In genomic region chr2:11342561-11343343, GRCh38 we compare ENCODE assay signal across 1 cellular context.
TF ChIP-seq lines count a peak whose summit lies in the region.

No MANE protein-coding gene starts in this region.

TF ChIP-seq in HepG2, 621 proteins besides CTCF, POLR2A, EP300 and RAD21 (continued from another document and continues in another):
- TF ChIP-seq FOXA1 (IDR thresholded peaks at IDR 0.05) (no peak), FOXA1 (CRISPR knock-in tag; IDR thresholded peaks at IDR 0.05) (peak; percentile 73), ZSCAN12 (CRISPR knock-in tag; IDR thresholded peaks at IDR 0.05) (no peak), ARID3A (IDR thresholded peaks at IDR 0.05; ENCODE audit: low read depth, low read length) (peak; percentile 61; the same call in 1 of the 2 replicates), NFAT5 (CRISPR knock-in tag; IDR thresholded peaks at IDR 0.05) (no peak), CERS6 (CRISPR knock-in tag; IDR thresholded peaks at IDR 0.05) (no peak), NR3C1 (CRISPR knock-in tag; IDR thresholded peaks at IDR 0.05) (no peak), ZSCAN9 (CRISPR knock-in tag; IDR thresholded peaks at IDR 0.05; ENCODE audit: borderline replicate concordance) (0 out of 2 replicates have a peak, but pooled peaks have one; percentile 49), ISL2 (CRISPR knock-in tag; IDR thresholded peaks at IDR 0.05) (no peak), NBN (conservative IDR thresholded peaks at IDR 0.05) (no peak), TARDBP (CRISPR knock-in tag; IDR thresholded peaks at IDR 0.05) (peak; percentile 13; the same call in 1 of the 2 replicates), ARNT2 (CRISPR knock-in tag; IDR thresholded peaks at IDR 0.05; ENCODE audit: low read depth) (no peak), HMGXB3 (CRISPR knock-in tag; IDR thresholded peaks at IDR 0.05; ENCODE audit: borderline replicate concordance) (no peak; the same call in 1 of the 2 replicates), TIGD3 (CRISPR knock-in tag; IDR thresholded peaks at IDR 0.05; ENCODE audit: borderline replicate concordance) (no peak), ZBTB34 (CRISPR knock-in tag; IDR thresholded peaks at IDR 0.05) (no peak), ZNF597 (CRISPR knock-in tag; IDR thresholded peaks at IDR 0.05) (no peak), ZNF24 (IDR thresholded peaks at IDR 0.05) (peak; percentile 76; the same call in 1 of the 2 replicates), RBFOX2 (IDR thresholded peaks at IDR 0.05; ENCODE audit: low read depth, low read length) (peak; percentile 34), CEBPB (IDR thresholded peaks at IDR 0.05; ENCODE audit: borderline replicate concordance, low read depth, low read length) (peak; percentile 88), ZNF263 (CRISPR knock-in tag; IDR thresholded peaks at IDR 0.05) (0 out of 2 replicates have a peak, but pooled peaks have one; percentile 42), IKZF5 (CRISPR knock-in tag; IDR thresholded peaks at IDR 0.05) (peak; percentile 52; the same call in 1 of the 2 replicates), ZNF414 (CRISPR knock-in tag; IDR thresholded peaks at IDR 0.05) (no peak), RFXANK (CRISPR knock-in tag; IDR thresholded peaks at IDR 0.05) (0 out of 2 replicates have a peak, but pooled peaks have one; percentile 8), SOX5 (CRISPR knock-in tag; IDR thresholded peaks at IDR 0.05; ENCODE audit: borderline replicate concordance) (peak; percentile 42; the same call in 1 of the 2 replicates), ZNF343 (CRISPR knock-in tag; IDR thresholded peaks at IDR 0.05) (no peak), ZNF496 (CRISPR knock-in tag; IDR thresholded peaks at IDR 0.05; ENCODE audit: insufficient replicate concordance) (no peak), SKI (IDR thresholded peaks at IDR 0.05; ENCODE audit: partially characterized antibody) (no peak), TGIF2 (CRISPR knock-in tag; IDR thresholded peaks at IDR 0.05) (0 out of 2 replicates have a peak, but pooled peaks have one; percentile 13), ZNF383 (CRISPR knock-in tag; IDR thresholded peaks at IDR 0.05; ENCODE audit: borderline replicate concordance) (no peak), GTF2F1 (IDR thresholded peaks at IDR 0.05; ENCODE audit: low read length) (no peak), E2F1 (CRISPR knock-in tag; IDR thresholded peaks at IDR 0.05) (no peak), ZMYM2 (CRISPR knock-in tag; IDR thresholded peaks at IDR 0.05) (no peak), ZNF484 (CRISPR knock-in tag; IDR thresholded peaks at IDR 0.05; ENCODE audit: borderline replicate concordance, low read depth) (no peak), FOXO1 (CRISPR knock-in tag; IDR thresholded peaks at IDR 0.05) (no peak), ZNF569 (CRISPR knock-in tag; IDR thresholded peaks at IDR 0.05; ENCODE audit: borderline replicate concordance) (no peak), ZNF292 (CRISPR knock-in tag; IDR thresholded peaks at IDR 0.05; ENCODE audit: borderline replicate concordance, low read depth) (0 out of 2 replicates have a peak, but pooled peaks have one; percentile 63), FOXM1 (CRISPR knock-in tag; IDR thresholded peaks at IDR 0.05) (no peak), ZNF709 (CRISPR knock-in tag; IDR thresholded peaks at IDR 0.05) (no peak), ONECUT2 (CRISPR knock-in tag; IDR thresholded peaks at IDR 0.05) (peak; percentile 57; the same call in 1 of the 2 replicates), ZNF782 (CRISPR knock-in tag; IDR thresholded peaks at IDR 0.05; ENCODE audit: borderline replicate concordance) (no peak), TP53 (CRISPR knock-in tag; conservative IDR thresholded peaks at IDR 0.05) (no peak), NR1H2 (CRISPR knock-in tag; IDR thresholded peaks at IDR 0.05; ENCODE audit: borderline replicate concordance, low read depth) (no peak), NCOA1 (CRISPR knock-in tag; IDR thresholded peaks at IDR 0.05) (0 out of 2 replicates have a peak, but pooled peaks have one; percentile 37), ZFX (CRISPR knock-in tag; IDR thresholded peaks at IDR 0.05; ENCODE audit: low read depth) (no peak), YEATS2 (CRISPR knock-in tag; IDR thresholded peaks at IDR 0.05; ENCODE audit: borderline replicate concordance) (peak; percentile 53; the same call in 1 of the 2 replicates)
